Comparison of ENCODE assay signal across 15 cellular contexts in genomic region chr18:11865071-11865470, GRCh38. TPM values are rescaled to one million over a fixed set of nuclear protein-coding genes. Genes with fewer than 3 reads are reported as not detected.
DNase-seq lines count a peak whose midpoint lies in the region; ATAC-seq and TF ChIP-seq lines count a peak whose summit lies in the region.
"Had no signal": no experiment of that assay in that cellular context is flagged by ENCODE, and none has a peak within 500 bp of the region (broad histone marks: within the 10 kb centered on the region; RNA-seq: fewer than 3 reads in every experiment).

No MANE protein-coding gene starts in this region.

- no peak for TF ChIP-seq EP300 in tibial nerve (IDR thresholded peaks at IDR 0.05)

- peaks cover 4% of the 10 kb centered on the region for H3K4me1 Mint-ChIP-seq in activated T-cell treated with anti-CD3 and anti-CD28 coated beads, Interleukin-2, amount 50 U/mL, for 24 hours (ENCODE audit: low read depth)
- H3K4me1 Mint-ChIP-seq in activated T-cell treated with anti-CD3 and anti-CD28 coated beads, Interleukin-2, amount 50 U/mL, for 4 hours (ENCODE audit: low read depth) = no peaks in the 10 kb centered on the region

- H3K9me3 ChIP-seq in spleen = no peaks in the 10 kb centered on the region
- H3K9me3 ChIP-seq in tibial nerve = no peaks in the 10 kb centered on the region
- H3K9me3 ChIP-seq: BLaER1 had no signal

- no peak overlapping the region for H3K27ac Mint-ChIP-seq in activated T-cell treated with anti-CD3 and anti-CD28 coated beads, Interleukin-2, amount 50 U/mL, for 24 hours
- H3K27ac Mint-ChIP-seq: CD8-positive, alpha-beta T cell had no signal

- H3K4me1 ChIP-seq in spleen (peaks cover 0 to 1% (median 0%) of the 10 kb centered on the region in 6 donors), tibial nerve (peaks cover 0 to 2% (median 0%) of the 10 kb centered on the region in 4 donors)

- TF ChIP-seq CTCF in spleen (IDR thresholded peaks at IDR 0.05 in 8 of 11, conservative IDR thresholded peaks at IDR 0.05 in 3 of 11) (no peak), tibial nerve (IDR thresholded peaks at IDR 0.05) (no peak)

- no peaks in the 10 kb centered on the region for H3K36me3 Mint-ChIP-seq in activated T-cell treated with anti-CD3 and anti-CD28 coated beads, Interleukin-2, amount 50 U/mL, for 24 hours (ENCODE audit: low read depth)
- H3K36me3 Mint-ChIP-seq in activated T-cell treated with anti-CD3 and anti-CD28 coated beads, Interleukin-2, amount 50 U/mL, for 4 hours (ENCODE audit: insufficient read depth) = no peaks in the 10 kb centered on the region
- H3K36me3 Mint-ChIP-seq: CD8-positive, alpha-beta T cell had no signal

- ATAC-seq in activated T-cell treated with anti-CD3 and anti-CD28 coated beads, Interleukin-2, amount 50 U/mL, for 4 hours = no peak
- ATAC-seq: CD8-positive, alpha-beta T cell had no signal

- DNase-seq in activated T-cell treated with anti-CD3 and anti-CD28 coated beads, Interleukin-2, amount 50 U/mL, for 24 hours = peak; percentile 21
- no peak for DNase-seq in activated T-cell treated with anti-CD3 and anti-CD28 coated beads, Interleukin-2, amount 50 U/mL, for 4 hours
- DNase-seq in islet precursor cell (peak; percentile 26), spleen (peak; percentile 24), SK-N-DZ (ENCODE audit: low spot score) (no peak), tibial nerve (ENCODE audit: low spot score in 2 of 2) (no peak), OCI-M1 (lab: John Stamatoyannopoulos, UW) (no peak)
- DNase-seq: 8988T; Calu3; CD8-positive, alpha-beta T cell; DMS79 treated with DMSO at 0.1 percent for 48 hours; GF-D8; GOT3; H7 had no signal

- no peak overlapping the region for H3K27ac ChIP-seq in spleen
- no peak overlapping the region for H3K27ac ChIP-seq in tibial nerve
- H3K27ac ChIP-seq: BLaER1 had no signal

- H3K36me3 ChIP-seq in spleen (no peaks in the 10 kb centered on the region), tibial nerve (peaks cover 0 to 17% (median 0%) of the 10 kb centered on the region in 3 donors)
- H3K36me3 ChIP-seq: BLaER1 had no signal

- peaks cover 10% of the 10 kb centered on the region for H3K27me3 Mint-ChIP-seq in activated T-cell treated with anti-CD3 and anti-CD28 coated beads, Interleukin-2, amount 50 U/mL, for 24 hours
- H3K27me3 Mint-ChIP-seq in activated T-cell treated with anti-CD3 and anti-CD28 coated beads, Interleukin-2, amount 50 U/mL, for 4 hours (ENCODE audit: low read depth) = peaks cover 14% of the 10 kb centered on the region

- H3K27me3 ChIP-seq in spleen (replicated peaks in 1 of 7) = no peaks in the 10 kb centered on the region
- no peaks in the 10 kb centered on the region for H3K27me3 ChIP-seq in tibial nerve
- H3K27me3 ChIP-seq: BLaER1 had no signal

- 88 to 94% (median 90%) methylated on average over 12 of the region's 12 CpGs for WGBS in spleen, 5 donors
- 92 to 95% methylated on average over 12 of the region's 12 CpGs for WGBS in tibial nerve, 2 donors

- no peaks in the 10 kb centered on the region for H3K9me3 Mint-ChIP-seq in activated T-cell treated with anti-CD3 and anti-CD28 coated beads, Interleukin-2, amount 50 U/mL, for 24 hours
- H3K9me3 Mint-ChIP-seq in activated T-cell treated with anti-CD3 and anti-CD28 coated beads, Interleukin-2, amount 50 U/mL, for 4 hours = no peaks in the 10 kb centered on the region
- H3K9me3 Mint-ChIP-seq: CD8-positive, alpha-beta T cell had no signal

- no peak overlapping the region for H3K4me3 Mint-ChIP-seq in activated T-cell treated with anti-CD3 and anti-CD28 coated beads, Interleukin-2, amount 50 U/mL, for 24 hours
- no peak overlapping the region for H3K4me3 Mint-ChIP-seq in activated T-cell treated with anti-CD3 and anti-CD28 coated beads, Interleukin-2, amount 50 U/mL, for 4 hours
- H3K4me3 Mint-ChIP-seq: CD8-positive, alpha-beta T cell had no signal

- H3K4me3 ChIP-seq in spleen = no peak overlapping the region
- no peak overlapping the region for H3K4me3 ChIP-seq in tibial nerve
- H3K4me3 ChIP-seq: BLaER1 had no signal

- intact Hi-C loops in spleen (cut with DNase I; ENCODE audit: low total_unique reads) = no loop called here

- TF ChIP-seq POLR2A in spleen (IDR thresholded peaks at IDR 0.05) (no peak), tibial nerve (IDR thresholded peaks at IDR 0.05) (no peak)

RNA-seq across cellular contexts. Expression of gene CHMP1B, which starts 13.9 kb away (rescaled TPM):
- total RNA-seq in activated T-cell treated with anti-CD3 and anti-CD28 coated beads, Interleukin-2, amount 50 U/mL, for 4 hours = 10 to 100 TPM; 20.6 to 23.1 (median 21.1) TPM
- total RNA-seq in spleen (10 to 100 TPM; 34.2 to 58.0 (median 42.0) TPM), tibial nerve (10 to 100 TPM; 31.2 to 49.8 (median 38.1) TPM)
- 10 to 100 TPM; 33.1 to 37.8 (median 36.0) TPM for polyA plus RNA-seq in spleen
- 47.5 and 47.8 TPM in 2 replicates for polyA plus RNA-seq in SK-N-DZ (2014; cell fraction: cytosol; rRNA removed)
- 21.3 and 23.5 TPM in 2 replicates for polyA plus RNA-seq in SK-N-DZ (2014; cell fraction: nucleus; rRNA removed)

RNA-seq across cellular contexts. Expression of gene MPPE1, which starts 43.0 kb away (rescaled TPM):
- 10 to 100 TPM; 31.4 to 33.9 (median 31.6) TPM for total RNA-seq in activated T-cell treated with anti-CD3 and anti-CD28 coated beads, Interleukin-2, amount 50 U/mL, for 4 hours
- total RNA-seq in spleen (10 to 100 TPM; 44.9 to 89.9 (median 57.3) TPM), tibial nerve (10 to 100 TPM; 13.3 to 33.2 (median 27.7) TPM)
- polyA plus RNA-seq in spleen = 10 to 100 TPM; 29.7 to 46.6 (median 29.7) TPM
- polyA plus RNA-seq in SK-N-DZ (2014; cell fraction: cytosol; rRNA removed) = 15.1 and 16.8 TPM in 2 replicates
- polyA plus RNA-seq in SK-N-DZ (2014; cell fraction: nucleus; rRNA removed) = 39.0 and 48.1 TPM in 2 replicates

Comparison
In these comparisons a context has a peak if more than half of its experiments do, and no peak if none do; other contexts are left out.
1. DNase-seq: peak in activated T-cell treated with anti-CD3 and anti-CD28 coated beads, Interleukin-2, amount 50 U/mL, for 24 hours (single experiment), islet precursor cell (single experiment) and spleen (single experiment); none in activated T-cell treated with anti-CD3 and anti-CD28 coated beads, Interleukin-2, amount 50 U/mL, for 4 hours (single experiment), SK-N-DZ (single experiment), tibial nerve (0 of 2) and OCI-M1 (single experiment).